In genomic region chr12:104215638-104216297, GRCh38 we compare ENCODE assay signal across 1 cellular context.
TF ChIP-seq lines count a peak whose summit lies in the region.

TSS of gene TXNRD1 (plus strand) at chr12:104215779. CDS start at chr12:104215803, 24 bp downstream.

TF ChIP-seq in K562, 482 proteins besides CTCF, POLR2A, EP300 and RAD21 (continued from another document and continues in another):
- TF ChIP-seq ESRRA (IDR thresholded peaks at IDR 0.05; ENCODE audit: borderline replicate concordance, low read depth) (peak; percentile 70; the same call in 1 of the 2 replicates), ZNF277 (CRISPR knock-in tag; IDR thresholded peaks at IDR 0.05; ENCODE audit: borderline replicate concordance) (no peak), ZNF140 (CRISPR knock-in tag; IDR thresholded peaks at IDR 0.05) (no peak), DMBX1 (CRISPR knock-in tag; IDR thresholded peaks at IDR 0.05; ENCODE audit: borderline replicate concordance) (peak; percentile 47; the same call in 1 of the 2 replicates), NR1H2 (CRISPR knock-in tag; IDR thresholded peaks at IDR 0.05) (no peak), MEIS2 (IDR thresholded peaks at IDR 0.05; ENCODE audit: partially characterized antibody) (no peak), RBBP5 (IDR thresholded peaks at IDR 0.05; ENCODE audit: borderline replicate concordance, insufficient read depth, low read length, poor library complexity, severe bottlenecking) (no peak), ZSCAN29 (IDR thresholded peaks at IDR 0.05) (no peak), EGR1 (conservative IDR thresholded peaks at IDR 0.05) (no peak; the same call in 1 of the 2 replicates), FOS (IDR thresholded peaks at IDR 0.05; ENCODE audit: extremely low read depth, insufficient read length) (no peak), CBX1 (IDR thresholded peaks at IDR 0.05; ENCODE audit: low read depth) (peak; percentile 55; the same call in 1 of the 2 replicates), ATF1 (CRISPR knock-in tag; IDR thresholded peaks at IDR 0.05) (no peak), ATF1 (tag; IDR thresholded peaks at IDR 0.05) (peak; percentile 70), RUNX1 (IDR thresholded peaks at IDR 0.05; ENCODE audit: low read depth) (no peak), FOXP1 (CRISPR knock-in tag; IDR thresholded peaks at IDR 0.05) (peak; percentile 57; the same call in 1 of the 2 replicates), USF2 (CRISPR knock-in tag; IDR thresholded peaks at IDR 0.05) (no peak), ZNF232 (CRISPR knock-in tag; IDR thresholded peaks at IDR 0.05) (no peak), MCM3 (IDR thresholded peaks at IDR 0.05) (no peak), ZNF282 (CRISPR knock-in tag; IDR thresholded peaks at IDR 0.05) (no peak), HNRNPK (IDR thresholded peaks at IDR 0.05; ENCODE audit: low read depth, low read length, poor library complexity, severe bottlenecking) (no peak), SP1 (CRISPR knock-in tag; IDR thresholded peaks at IDR 0.05) (peak; percentile 94), CREM (IDR thresholded peaks at IDR 0.05; ENCODE audit: low read depth) (peak; percentile 75), ZC3H11A (IDR thresholded peaks at IDR 0.05; ENCODE audit: low read depth, low read length) (no peak), PCBP2 (IDR thresholded peaks at IDR 0.05; ENCODE audit: low read depth, low read length, poor library complexity, severe bottlenecking) (no peak), ZNF316 (IDR thresholded peaks at IDR 0.05) (no peak), KLF10 (CRISPR knock-in tag; IDR thresholded peaks at IDR 0.05) (no peak), PCBP1 (IDR thresholded peaks at IDR 0.05; ENCODE audit: low read depth, low read length, poor library complexity, severe bottlenecking) (no peak), MAFK (IDR thresholded peaks at IDR 0.05; ENCODE audit: low read length) (no peak), TSC22D4 (tag; IDR thresholded peaks at IDR 0.05) (no peak), MTA1 (IDR thresholded peaks at IDR 0.05; ENCODE audit: borderline replicate concordance) (no peak), SMARCA5 (IDR thresholded peaks at IDR 0.05) (no peak), REST (CRISPR knock-in tag; IDR thresholded peaks at IDR 0.05; ENCODE audit: low read depth) (peak; percentile 21; the same call in 1 of the 2 replicates), TCF3 (CRISPR knock-in tag; IDR thresholded peaks at IDR 0.05) (no peak), RBFOX2 (IDR thresholded peaks at IDR 0.05; ENCODE audit: low read depth, low read length) (peak; percentile 88), ZNF707 (CRISPR knock-in tag; conservative IDR thresholded peaks at IDR 0.05) (no peak), CREB5 (CRISPR knock-in tag; IDR thresholded peaks at IDR 0.05) (no peak), KAT7 (CRISPR knock-in tag; IDR thresholded peaks at IDR 0.05; ENCODE audit: borderline replicate concordance) (no peak), MXI1 (IDR thresholded peaks at IDR 0.05; ENCODE audit: low read depth, low read length) (no peak), ADNP (tag; IDR thresholded peaks at IDR 0.05) (no peak), TFAP4 (CRISPR knock-in tag; IDR thresholded peaks at IDR 0.05; ENCODE audit: borderline replicate concordance) (peak; percentile 75; the same call in 1 of the 2 replicates), TCF7 (IDR thresholded peaks at IDR 0.05; ENCODE audit: borderline replicate concordance) (no peak), IFI16 (CRISPR knock-in tag; IDR thresholded peaks at IDR 0.05) (no peak), JUND (IDR thresholded peaks at IDR 0.05; ENCODE audit: borderline replicate concordance, low read depth, low read length) (0 out of 2 replicates have a peak, but pooled peaks have one; percentile 37), JUND (tag; IDR thresholded peaks at IDR 0.05; ENCODE audit: borderline replicate concordance, low read depth, low read length) (no peak; the same call in 2 of the 3 replicates), PHF8 (IDR thresholded peaks at IDR 0.05; ENCODE audit: borderline replicate concordance, low read length) (peak; percentile 34; the same call in 1 of the 2 replicates), TAF9B (IDR thresholded peaks at IDR 0.05; ENCODE audit: partially characterized antibody) (no peak), NR2C2 (CRISPR knock-in tag; IDR thresholded peaks at IDR 0.05) (no peak), NR2C2 (tag; IDR thresholded peaks at IDR 0.05) (peak; percentile 42; the same call in 1 of the 2 replicates), ZNF668 (CRISPR knock-in tag; IDR thresholded peaks at IDR 0.05) (no peak), ZNF507 (tag; conservative IDR thresholded peaks at IDR 0.05) (no peak), ZNF12 (CRISPR knock-in tag; IDR thresholded peaks at IDR 0.05) (no peak), BACH1 (tag; IDR thresholded peaks at IDR 0.05) (no peak), LARP7 (IDR thresholded peaks at IDR 0.05) (no peak), NRF1 (conservative IDR thresholded peaks at IDR 0.05 in 1 of 2, IDR thresholded peaks at IDR 0.05 in 1 of 2) (peak; percentile 17 to 33; a peak in 1 of 4 replicates), CXXC5 (CRISPR knock-in tag; IDR thresholded peaks at IDR 0.05) (peak; percentile 83), SMC3 (conservative IDR thresholded peaks at IDR 0.05; ENCODE audit: insufficient read depth, low read depth, low read length) (peak; percentile 88)
- TF ChIP-seq, protein P1, sequence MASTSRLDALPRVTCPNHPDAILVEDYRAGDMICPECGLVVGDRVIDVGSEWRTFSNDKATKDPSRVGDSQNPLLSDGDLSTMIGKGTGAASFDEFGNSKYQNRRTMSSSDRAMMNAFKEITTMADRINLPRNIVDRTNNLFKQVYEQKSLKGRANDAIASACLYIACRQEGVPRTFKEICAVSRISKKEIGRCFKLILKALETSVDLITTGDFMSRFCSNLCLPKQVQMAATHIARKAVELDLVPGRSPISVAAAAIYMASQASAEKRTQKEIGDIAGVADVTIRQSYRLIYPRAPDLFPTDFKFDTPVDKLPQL (IDR thresholded peaks at IDR 0.05; ENCODE audit: extremely low read depth, insufficient read length): no peak
- TF ChIP-seq, protein P2, sequence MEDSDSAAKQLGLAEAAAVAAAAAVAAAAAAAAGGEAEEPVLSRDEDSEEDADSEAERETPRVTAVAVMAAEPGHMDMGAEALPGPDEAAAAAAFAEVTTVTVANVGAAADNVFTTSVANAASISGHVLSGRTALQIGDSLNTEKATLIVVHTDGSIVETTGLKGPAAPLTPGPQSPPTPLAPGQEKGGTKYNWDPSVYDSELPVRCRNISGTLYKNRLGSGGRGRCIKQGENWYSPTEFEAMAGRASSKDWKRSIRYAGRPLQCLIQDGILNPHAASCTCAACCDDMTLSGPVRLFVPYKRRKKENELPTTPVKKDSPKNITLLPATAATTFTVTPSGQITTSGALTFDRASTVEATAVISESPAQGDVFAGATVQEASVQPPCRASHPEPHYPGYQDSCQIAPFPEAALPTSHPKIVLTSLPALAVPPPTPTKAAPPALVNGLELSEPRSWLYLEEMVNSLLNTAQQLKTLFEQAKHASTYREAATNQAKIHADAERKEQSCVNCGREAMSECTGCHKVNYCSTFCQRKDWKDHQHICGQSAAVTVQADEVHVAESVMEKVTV (CRISPR knock-in tag; IDR thresholded peaks at IDR 0.05): peak; percentile 78
- TF ChIP-seq, protein P3, sequence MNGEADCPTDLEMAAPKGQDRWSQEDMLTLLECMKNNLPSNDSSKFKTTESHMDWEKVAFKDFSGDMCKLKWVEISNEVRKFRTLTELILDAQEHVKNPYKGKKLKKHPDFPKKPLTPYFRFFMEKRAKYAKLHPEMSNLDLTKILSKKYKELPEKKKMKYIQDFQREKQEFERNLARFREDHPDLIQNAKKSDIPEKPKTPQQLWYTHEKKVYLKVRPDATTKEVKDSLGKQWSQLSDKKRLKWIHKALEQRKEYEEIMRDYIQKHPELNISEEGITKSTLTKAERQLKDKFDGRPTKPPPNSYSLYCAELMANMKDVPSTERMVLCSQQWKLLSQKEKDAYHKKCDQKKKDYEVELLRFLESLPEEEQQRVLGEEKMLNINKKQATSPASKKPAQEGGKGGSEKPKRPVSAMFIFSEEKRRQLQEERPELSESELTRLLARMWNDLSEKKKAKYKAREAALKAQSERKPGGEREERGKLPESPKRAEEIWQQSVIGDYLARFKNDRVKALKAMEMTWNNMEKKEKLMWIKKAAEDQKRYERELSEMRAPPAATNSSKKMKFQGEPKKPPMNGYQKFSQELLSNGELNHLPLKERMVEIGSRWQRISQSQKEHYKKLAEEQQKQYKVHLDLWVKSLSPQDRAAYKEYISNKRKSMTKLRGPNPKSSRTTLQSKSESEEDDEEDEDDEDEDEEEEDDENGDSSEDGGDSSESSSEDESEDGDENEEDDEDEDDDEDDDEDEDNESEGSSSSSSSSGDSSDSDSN (IDR thresholded peaks at IDR 0.05; ENCODE audit: borderline replicate concordance in 1 of 2, low read depth in 2 of 2, low read length in 2 of 2): peak; percentile 41 to 93; a peak in 2 of 4 replicates
- TF ChIP-seq, protein P4, sequence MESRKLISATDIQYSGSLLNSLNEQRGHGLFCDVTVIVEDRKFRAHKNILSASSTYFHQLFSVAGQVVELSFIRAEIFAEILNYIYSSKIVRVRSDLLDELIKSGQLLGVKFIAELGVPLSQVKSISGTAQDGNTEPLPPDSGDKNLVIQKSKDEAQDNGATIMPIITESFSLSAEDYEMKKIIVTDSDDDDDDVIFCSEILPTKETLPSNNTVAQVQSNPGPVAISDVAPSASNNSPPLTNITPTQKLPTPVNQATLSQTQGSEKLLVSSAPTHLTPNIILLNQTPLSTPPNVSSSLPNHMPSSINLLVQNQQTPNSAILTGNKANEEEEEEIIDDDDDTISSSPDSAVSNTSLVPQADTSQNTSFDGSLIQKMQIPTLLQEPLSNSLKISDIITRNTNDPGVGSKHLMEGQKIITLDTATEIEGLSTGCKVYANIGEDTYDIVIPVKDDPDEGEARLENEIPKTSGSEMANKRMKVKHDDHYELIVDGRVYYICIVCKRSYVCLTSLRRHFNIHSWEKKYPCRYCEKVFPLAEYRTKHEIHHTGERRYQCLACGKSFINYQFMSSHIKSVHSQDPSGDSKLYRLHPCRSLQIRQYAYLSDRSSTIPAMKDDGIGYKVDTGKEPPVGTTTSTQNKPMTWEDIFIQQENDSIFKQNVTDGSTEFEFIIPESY (CRISPR knock-in tag; IDR thresholded peaks at IDR 0.05): peak; percentile 90
